Comparison of ENCODE assay signal across 1 cellular context in the genomic region with DNA sequence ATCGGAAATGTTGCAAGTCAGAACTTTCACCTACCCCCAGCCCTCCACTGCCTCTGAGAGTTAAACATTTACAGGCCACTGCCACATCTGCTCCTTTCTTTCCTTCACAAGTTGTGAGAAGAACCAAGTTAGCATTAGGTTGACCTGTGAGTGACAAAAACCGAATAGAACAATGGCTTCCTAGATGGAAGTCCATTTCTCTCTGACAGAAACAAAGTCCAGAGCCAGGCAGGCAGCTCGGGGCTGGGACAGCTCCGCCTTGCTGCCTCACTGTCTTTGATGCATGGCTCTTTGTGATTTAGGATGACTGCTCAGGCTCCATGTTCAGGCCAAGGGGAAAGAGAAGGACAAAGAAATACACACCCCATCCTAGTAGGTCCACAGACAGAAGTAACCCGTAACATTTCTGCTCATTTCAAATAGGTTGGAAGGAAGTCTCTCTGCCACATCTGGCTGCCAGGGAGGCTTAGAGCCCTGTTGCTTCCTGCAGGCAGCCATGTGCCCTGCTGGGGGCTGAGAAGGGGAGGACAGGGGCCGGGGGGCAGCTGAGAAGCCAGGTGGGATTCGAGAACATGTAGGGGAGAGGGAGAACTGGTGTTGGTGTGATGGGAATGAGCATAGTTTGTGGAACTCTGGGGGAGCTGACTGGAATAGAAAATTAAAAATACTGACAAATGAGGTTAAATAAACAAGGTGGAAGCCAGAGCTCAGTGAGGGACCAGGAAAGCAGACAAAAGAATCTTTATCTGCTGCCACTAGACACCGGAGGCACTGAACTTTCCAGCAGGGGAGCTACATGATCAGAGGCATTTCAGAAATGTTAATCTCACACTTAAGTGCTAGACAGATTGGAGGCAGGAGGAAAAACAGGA.
TF ChIP-seq lines count a peak whose summit lies in the region.

No MANE protein-coding gene starts in this region.

TF ChIP-seq in liver, 16 proteins besides CTCF, POLR2A, EP300 and RAD21 (continued from another document):
- TF ChIP-seq ZBTB33 (IDR thresholded peaks at IDR 0.05), result no peak
- peak in 1 of 2 donors; percentile 74 for TF ChIP-seq EGR1 (IDR thresholded peaks at IDR 0.05; ENCODE audit: low read depth in 2 of 2)
- TF ChIP-seq FOXA2 (IDR thresholded peaks at IDR 0.05), result peak; percentile 79
- TF ChIP-seq RXRA (IDR thresholded peaks at IDR 0.05), result peak; percentile 79 to 83
- TF ChIP-seq, protein P1, sequence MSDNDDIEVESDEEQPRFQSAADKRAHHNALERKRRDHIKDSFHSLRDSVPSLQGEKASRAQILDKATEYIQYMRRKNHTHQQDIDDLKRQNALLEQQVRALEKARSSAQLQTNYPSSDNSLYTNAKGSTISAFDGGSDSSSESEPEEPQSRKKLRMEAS (IDR thresholded peaks at IDR 0.05), result peak; percentile 63
- TF ChIP-seq FOXA1 (IDR thresholded peaks at IDR 0.05), result no peak
- peak in 1 of 2 donors; percentile 45 for TF ChIP-seq JUND (IDR thresholded peaks at IDR 0.05)
- peak; percentile 96 for TF ChIP-seq SP1 (IDR thresholded peaks at IDR 0.05)
- TF ChIP-seq HNF4A (conservative IDR thresholded peaks at IDR 0.05), result peak; percentile 53 to 72
